ENCODE assay signal across 8 cellular contexts in genomic region chr5:112210430-112211005, GRCh38.
DNase-seq lines count a peak whose midpoint lies in the region; ATAC-seq and TF ChIP-seq lines count a peak whose summit lies in the region.

No MANE protein-coding gene starts in this region.

- H3K4me1 Mint-ChIP-seq in GM23338 = peaks cover 33% of the 10 kb centered on the region
- H3K4me1 Mint-ChIP-seq in activated T-cell treated with anti-CD3 and anti-CD28 coated beads, Interleukin-2, amount 50 U/mL, for 4 hours (ENCODE audit: low read depth) = no peaks in the 10 kb centered on the region
- H3K4me1 Mint-ChIP-seq in T-helper 17 cell = no peaks in the 10 kb centered on the region

- H3K27me3 Mint-ChIP-seq in GM23338 (ENCODE audit: insufficient read depth, low read depth, poor library complexity) = peaks cover 4% of the 10 kb centered on the region
- H3K27me3 Mint-ChIP-seq in activated T-cell treated with anti-CD3 and anti-CD28 coated beads, Interleukin-2, amount 50 U/mL, for 4 hours (ENCODE audit: low read depth) = peaks cover 11% of the 10 kb centered on the region
- H3K27me3 Mint-ChIP-seq in T-helper 17 cell = peaks cover 30% of the 10 kb centered on the region

- no peaks in the 10 kb centered on the region for H3K9me3 Mint-ChIP-seq in GM23338
- no peaks in the 10 kb centered on the region for H3K9me3 Mint-ChIP-seq in activated T-cell treated with anti-CD3 and anti-CD28 coated beads, Interleukin-2, amount 50 U/mL, for 4 hours

- H2AFZ ChIP-seq in GM23338 = no peak overlapping the region

- no peak overlapping the region for H3K27ac ChIP-seq in GM23338 (ENCODE audit: low read depth)
- H3K27ac ChIP-seq in RWPE1 = no peak overlapping the region

- no peaks in the 10 kb centered on the region; the same call in 1 of the 2 replicates for H3K9me2 ChIP-seq in GM23338 (ENCODE audit: insufficient read depth)

- TF ChIP-seq CTCF in AG10803 (conservative IDR thresholded peaks at IDR 0.05; ENCODE audit: low read length) = peak; percentile 67
- TF ChIP-seq CTCF in GM23338 (conservative IDR thresholded peaks at IDR 0.05; ENCODE audit: low read depth in 2 of 2) = peak; percentile 78 to 83
- peak; percentile 88 for TF ChIP-seq CTCF in RWPE1 (conservative IDR thresholded peaks at IDR 0.05; ENCODE audit: low read depth)
- TF ChIP-seq CTCF in omental fat pad (IDR thresholded peaks at IDR 0.05) = no peak

- no peaks in the 10 kb centered on the region for H4K20me1 ChIP-seq in GM23338 (replicated peaks; ENCODE audit: insufficient read depth)

- no peak overlapping the region for H3K4me2 ChIP-seq in GM23338

- POLR2A ChIA-PET in RWPE1 (lab: Yijun Ruan, JAX; ENCODE audit: low non-redundant PET) = no interaction called here

- H3K4me3 Mint-ChIP-seq in GM23338 = no peak overlapping the region
- H3K4me3 Mint-ChIP-seq in activated T-cell treated with anti-CD3 and anti-CD28 coated beads, Interleukin-2, amount 50 U/mL, for 4 hours = no peak overlapping the region
- H3K4me3 Mint-ChIP-seq in T-helper 17 cell = no peak overlapping the region

- peak; percentile 63 for ATAC-seq in GM23338
- peak; percentile 37 for ATAC-seq in omental fat pad (ENCODE audit: low FRiP score)
- no peak for ATAC-seq in activated T-cell treated with anti-CD3 and anti-CD28 coated beads, Interleukin-2, amount 50 U/mL, for 4 hours
- ATAC-seq in T-helper 17 cell = no peak

- CTCF ChIA-PET in RWPE1 (lab: Yijun Ruan, JAX) = interaction anchor here (0.5 to 2.9 kb wide), 5 partner anchors 20 to 264 kb away, joined by 3 to 30 read pairs (median 4); partner anchors contain the start of gene EPB41L4A

- DNase-seq in AG10803 (ENCODE audit: low read depth) = peak; percentile 28
- peak; percentile 69 for DNase-seq in GM23338 (ENCODE audit: low spot score)
- DNase-seq in RWPE1 (ENCODE audit: low spot score) = peak; percentile 30
- DNase-seq in fibroblast of peridontal ligament (ENCODE audit: extremely low read depth) = peak; percentile 44
- no peak for DNase-seq in omental fat pad (ENCODE audit: low spot score)
- DNase-seq in activated T-cell treated with anti-CD3 and anti-CD28 coated beads, Interleukin-2, amount 50 U/mL, for 4 hours = no peak
- no peak for DNase-seq in stimulated activated CD8-positive, alpha-beta memory T cell treated with anti-CD3 and anti-CD28 coated beads, Interleukin-4, amount 100 ng/mL, for 48 hours
- DNase-seq in T-helper 17 cell = no peak

- no peaks in the 10 kb centered on the region for H3K9me3 ChIP-seq in T-helper 17 cell (ENCODE audit: control insufficient read depth, low read length, poor library complexity, severe bottlenecking)

- no peaks in the 10 kb centered on the region for H3K27me3 ChIP-seq in GM23338 (ENCODE audit: insufficient read depth)

- peaks cover 4% of the 10 kb centered on the region; the same call in 1 of the 3 replicates for H3K36me3 Mint-ChIP-seq in GM23338 (ENCODE audit: low read depth)
- H3K36me3 Mint-ChIP-seq in activated T-cell treated with anti-CD3 and anti-CD28 coated beads, Interleukin-2, amount 50 U/mL, for 4 hours (ENCODE audit: insufficient read depth) = no peaks in the 10 kb centered on the region
- H3K36me3 Mint-ChIP-seq in T-helper 17 cell (ENCODE audit: low read depth) = no peaks in the 10 kb centered on the region

- H3K4me3 ChIP-seq in AG10803 (ENCODE audit: low read length) (no peak overlapping the region), GM23338 (no peak overlapping the region)

- H3K4me1 ChIP-seq in GM23338 (ENCODE audit: insufficient read depth) = peaks cover 19% of the 10 kb centered on the region

- H3K79me2 ChIP-seq in GM23338 (replicated peaks; ENCODE audit: insufficient read depth) = no peaks in the 10 kb centered on the region

- no peaks in the 10 kb centered on the region for H3F3A ChIP-seq in GM23338 (replicated peaks; ENCODE audit: low read depth)

- H3K36me3 ChIP-seq in GM23338 (ENCODE audit: insufficient read depth) = no peaks in the 10 kb centered on the region

- H3K27ac Mint-ChIP-seq in GM23338 (no peak overlapping the region), T-helper 17 cell (no peak overlapping the region)

TF ChIP-seq in GM23338, 12 proteins besides CTCF, POLR2A, EP300 and RAD21 (continues in another document):
- no peak for TF ChIP-seq NANOG (IDR thresholded peaks at IDR 0.05; ENCODE audit: borderline replicate concordance)
- no peak for TF ChIP-seq ZNF114 (CRISPR knock-in tag; IDR thresholded peaks at IDR 0.05)
- no peak for TF ChIP-seq CREB1 (CRISPR knock-in tag; IDR thresholded peaks at IDR 0.05; ENCODE audit: low read depth)
- TF ChIP-seq REST (IDR thresholded peaks at IDR 0.05; ENCODE audit: unreplicated experiment) = no peak
- no peak for TF ChIP-seq POLR2AphosphoS5 (IDR thresholded peaks at IDR 0.05; ENCODE audit: low read depth)
- no peak for TF ChIP-seq EZH2phosphoT487 (IDR thresholded peaks at IDR 0.05; ENCODE audit: unreplicated experiment)
- TF ChIP-seq ZNF331 (CRISPR knock-in tag; IDR thresholded peaks at IDR 0.05; ENCODE audit: low read depth) = no peak
- no peak for TF ChIP-seq JUNB (IDR thresholded peaks at IDR 0.05; ENCODE audit: unreplicated experiment)

Comparison
In these comparisons a context has a peak if more than half of its experiments do, and no peak if none do; other contexts are left out.
1. DNase-seq: peak in AG10803 (single experiment), GM23338 (single experiment), RWPE1 (single experiment) and fibroblast of peridontal ligament (single experiment); none in omental fat pad (single experiment), activated T-cell treated with anti-CD3 and anti-CD28 coated beads, Interleukin-2, amount 50 U/mL, for 4 hours (single experiment), stimulated activated CD8-positive, alpha-beta memory T cell treated with anti-CD3 and anti-CD28 coated beads, Interleukin-4, amount 100 ng/mL, for 48 hours (single experiment) and T-helper 17 cell (0 of 3).
2. CTCF ChIP-seq: peak in AG10803 (single experiment), GM23338 (2 of 2) and RWPE1 (single experiment); none in omental fat pad (0 of 3).
3. ATAC-seq: peak in GM23338 (single experiment) and omental fat pad (single experiment); none in activated T-cell treated with anti-CD3 and anti-CD28 coated beads, Interleukin-2, amount 50 U/mL, for 4 hours (0 of 2) and T-helper 17 cell (single experiment).